In genomic region chr20:51495921-51496545, GRCh38 we compare ENCODE assay signal across 12 cellular contexts. TPM values are rescaled to one million over a fixed set of nuclear protein-coding genes. Genes with fewer than 3 reads are reported as not detected.
A peak's percentile ranks its signal among the peaks of the same experiment; 100 is the strongest.
DNase-seq lines count a peak whose midpoint lies in the region; ATAC-seq lines count a peak whose summit lies in the region.
"Had no signal": no experiment of that assay in that cellular context is flagged by ENCODE, and none has a peak within 500 bp of the region (broad histone marks: within the 10 kb centered on the region; RNA-seq: fewer than 3 reads in every experiment).

No MANE protein-coding gene starts in this region.

- H3K4me3 Mint-ChIP-seq in activated T-helper 17 cell treated with anti-CD3 and anti-CD28 coated beads, Interleukin-2, amount 50 U/mL, for 72 hours, result peak overlapping the region; percentile 77
- peak overlapping the region; percentile 55 to 99 (median 80) for H3K4me3 Mint-ChIP-seq in naive thymus-derived CD4-positive, alpha-beta T cell

- peaks cover 88% of the 10 kb centered on the region for H3K36me3 Mint-ChIP-seq in activated T-helper 17 cell treated with anti-CD3 and anti-CD28 coated beads, Interleukin-2, amount 50 U/mL, for 72 hours (ENCODE audit: low read depth)
- H3K36me3 Mint-ChIP-seq in naive thymus-derived CD4-positive, alpha-beta T cell, result peaks cover 0 to 46% (median 9%) of the 10 kb centered on the region in 5 donors

- no peaks in the 10 kb centered on the region for H3K36me3 ChIP-seq in naive thymus-derived CD4-positive, alpha-beta T cell (ENCODE audit: control insufficient read depth in 2 of 3, insufficient read depth in 3 of 3, low read length in 3 of 3)
- H3K36me3 ChIP-seq: pancreas had no signal

- POLR2A ChIA-PET in naive thymus-derived CD4-positive, alpha-beta T cell (lab: Charles Lee), result interaction anchor here (0.7 to 1.9 kb wide), 3 partner anchors 14 to 37 kb away, joined by 3 to 8 read pairs (median 5); no protein-coding TSS in a partner anchor

- H3K9me3 Mint-ChIP-seq in activated T-helper 17 cell treated with anti-CD3 and anti-CD28 coated beads, Interleukin-2, amount 50 U/mL, for 72 hours, result no peaks in the 10 kb centered on the region
- peaks cover 0 to 4% (median 0%) of the 10 kb centered on the region in 11 donors for H3K9me3 Mint-ChIP-seq in naive thymus-derived CD4-positive, alpha-beta T cell

- no peak for ATAC-seq in activated T-helper 17 cell treated with anti-CD3 and anti-CD28 coated beads, Interleukin-2, amount 50 U/mL, for 72 hours (replicated peaks)
- no peak for ATAC-seq in naive thymus-derived CD4-positive, alpha-beta T cell
- ATAC-seq in HG03439 (IDR thresholded peaks at IDR 0.05; ENCODE audit: unreplicated experiment), result no peak
- ATAC-seq in GM21381 (IDR thresholded peaks at IDR 0.05; ENCODE audit: unreplicated experiment), result no peak
- ATAC-seq: pancreas had no signal

- intact Hi-C loops in naive thymus-derived CD4-positive, alpha-beta T cell (cut with micrococcal nuclease), result loop anchor here in 1 of 2 donors (10.0 kb wide), 1 partner anchor 99 kb away; no protein-coding TSS in a partner anchor

- H3K27me3 Mint-ChIP-seq in activated T-helper 17 cell treated with anti-CD3 and anti-CD28 coated beads, Interleukin-2, amount 50 U/mL, for 72 hours, result no peaks in the 10 kb centered on the region
- no peaks in the 10 kb centered on the region for H3K27me3 Mint-ChIP-seq in naive thymus-derived CD4-positive, alpha-beta T cell

- no peaks in the 10 kb centered on the region for H3K27me3 ChIP-seq in naive thymus-derived CD4-positive, alpha-beta T cell (ENCODE audit: control insufficient read depth in 2 of 2, insufficient read depth in 2 of 2, low read length in 2 of 2)
- H3K27me3 ChIP-seq: pancreas, spleen had no signal

- CTCF ChIA-PET in naive thymus-derived CD4-positive, alpha-beta T cell (lab: Charles Lee), result interaction anchor here (1.5 kb wide), 1 partner anchor 18 kb away, joined by 4 read pairs; no protein-coding TSS in a partner anchor

- H3K4me3 ChIP-seq in naive thymus-derived CD4-positive, alpha-beta T cell (ENCODE audit: low read length), result peak overlapping the region; percentile 44
- H3K4me3 ChIP-seq: pancreas, spleen had no signal

- H3K27ac Mint-ChIP-seq in activated T-helper 17 cell treated with anti-CD3 and anti-CD28 coated beads, Interleukin-2, amount 50 U/mL, for 72 hours, result peak overlapping the region; percentile 82
- peak overlapping the region; percentile 80 to 100 (median 98) for H3K27ac Mint-ChIP-seq in naive thymus-derived CD4-positive, alpha-beta T cell

- peaks cover 85 to 96% of the 10 kb centered on the region in 2 donors for H3K4me1 ChIP-seq in naive thymus-derived CD4-positive, alpha-beta T cell (ENCODE audit: control insufficient read depth in 2 of 2, insufficient read depth in 2 of 2, low read length in 2 of 2)
- H3K4me1 ChIP-seq: pancreas had no signal

- H3K27ac ChIP-seq in naive thymus-derived CD4-positive, alpha-beta T cell (ENCODE audit: low read depth, low read length), result peak overlapping the region; percentile 71
- H3K27ac ChIP-seq: pancreas had no signal

- H3K4me1 Mint-ChIP-seq in activated T-helper 17 cell treated with anti-CD3 and anti-CD28 coated beads, Interleukin-2, amount 50 U/mL, for 72 hours, result peaks cover 75% of the 10 kb centered on the region
- H3K4me1 Mint-ChIP-seq in naive thymus-derived CD4-positive, alpha-beta T cell, result peaks cover 79 to 100% (median 98%) of the 10 kb centered on the region in 7 donors

- DNase-seq in NCI-H146 (lab: John Stamatoyannopoulos, UW) (peak; percentile 65), NCI-H146 treated with DMSO at 0.1 percent for 48 hours (lab: John Stamatoyannopoulos, UW; ENCODE audit: unreplicated experiment) (no peak), GM03348 (ENCODE audit: low spot score) (peak; percentile 35)
- no peak for DNase-seq in naive thymus-derived CD4-positive, alpha-beta T cell
- no peak for DNase-seq in activated effector memory CD4-positive, alpha-beta T cell treated with anti-CD3 and anti-CD28 coated beads, Interleukin-2, amount 50 U/mL, for 16 hours
- DNase-seq: 8988T, NCI-H2029, pancreas, spleen had no signal

- H3K9me3 ChIP-seq in naive thymus-derived CD4-positive, alpha-beta T cell (ENCODE audit: control insufficient read depth in 2 of 3, low read length in 3 of 3), result no peaks in the 10 kb centered on the region
- H3K9me3 ChIP-seq: pancreas, spleen had no signal

RNA-seq across cellular contexts. Expression of gene NFATC2, which starts 46.5 kb away (rescaled TPM):
- total RNA-seq in activated T-helper 17 cell treated with anti-CD3 and anti-CD28 coated beads, Interleukin-2, amount 50 U/mL, for 72 hours, result 10 to 100 TPM; 29.4 to 41.1 TPM
- total RNA-seq in naive thymus-derived CD4-positive, alpha-beta T cell, result 10 to 100 TPM; 39.8 to 66.8 (median 44.8) TPM
- polyA plus RNA-seq in naive thymus-derived CD4-positive, alpha-beta T cell, result 10 to 100 TPM; 16.6 to 30.1 TPM

Comparison
In these comparisons a context has a peak if more than half of its experiments do, and no peak if none do; other contexts are left out.
1. DNase-seq: peak in NCI-H146 (single experiment) and GM03348 (single experiment); none in NCI-H146 treated with DMSO at 0.1 percent for 48 hours (single experiment), naive thymus-derived CD4-positive, alpha-beta T cell (0 of 9) and activated effector memory CD4-positive, alpha-beta T cell treated with anti-CD3 and anti-CD28 coated beads, Interleukin-2, amount 50 U/mL, for 16 hours (single experiment).